Comparison of ENCODE assay signal across 19 cellular contexts in the genomic region with DNA sequence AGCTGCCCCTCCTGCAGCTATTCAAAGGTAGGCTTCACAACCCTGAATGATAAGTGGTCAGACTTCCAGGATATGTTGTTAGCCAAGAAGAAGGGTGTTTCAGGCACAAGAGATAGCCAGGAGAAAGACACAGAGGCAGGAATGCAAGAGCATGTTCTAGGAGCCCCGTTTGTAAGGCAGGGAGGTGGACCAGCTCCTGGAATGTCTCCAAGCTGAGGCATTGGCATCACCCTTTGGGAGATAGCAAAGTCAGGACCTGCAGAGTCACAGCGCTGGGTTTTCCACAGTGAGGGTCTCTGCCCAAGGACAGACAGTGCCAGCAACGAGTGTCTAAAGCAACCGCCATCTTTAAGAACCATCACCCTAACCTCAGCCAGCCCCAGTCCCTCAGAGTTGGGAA.
DNase-seq lines count a peak whose midpoint lies in the region; ATAC-seq and TF ChIP-seq lines count a peak whose summit lies in the region.
"Had no signal": no experiment of that assay in that cellular context is flagged by ENCODE, and none has a peak within 500 bp of the region (broad histone marks: within the 10 kb centered on the region; RNA-seq: fewer than 3 reads in every experiment).

No MANE protein-coding gene starts in this region.

- H3K27ac Mint-ChIP-seq in Caco-2 (ENCODE audit: unreplicated experiment): peak overlapping the region; percentile 65
- H3K27ac Mint-ChIP-seq in endodermal cell: no peak overlapping the region
- H3K27ac Mint-ChIP-seq in osteocyte (ENCODE audit: unreplicated experiment): no peak overlapping the region
- H3K27ac Mint-ChIP-seq in chondrocyte (ENCODE audit: unreplicated experiment): no peak overlapping the region
- H3K27ac Mint-ChIP-seq: CD4-positive, CD25-positive, alpha-beta regulatory T cell had no signal

- H3K9ac ChIP-seq in endodermal cell (ENCODE audit: extremely low read depth, low read length, poor library complexity, severe bottlenecking) (no peak overlapping the region), stomach smooth muscle (ENCODE audit: low read length in 2 of 2) (peak overlapping the region in 1 of 2 donors; percentile 13)

- no peak for DNase-seq in Caco-2
- peak; percentile 35 for DNase-seq in endodermal cell
- DNase-seq in osteocyte (ENCODE audit: extremely low spot score, unreplicated experiment): peak; percentile 62
- no peak for DNase-seq in chondrocyte (ENCODE audit: low spot score)
- DNase-seq in cortex of kidney (lab: John Stamatoyannopoulos, UW): no peak
- DNase-seq in LoVo (ENCODE audit: low spot score): no peak
- DNase-seq: BE2C; CD4-positive, CD25-positive, alpha-beta regulatory T cell; DMS79 treated with DMSO at 0.1 percent for 48 hours; KG1; NCI-H1105; NCI-H2029 treated with DMSO at 0.1 percent for 48 hours; NCI-H226; NCI-H510A treated with DMSO at 0.1 percent for 48 hours; NCI-H748 treated with DMSO at 0.1 percent for 48 hours had no signal

- no peaks in the 10 kb centered on the region for H3K27me3 Mint-ChIP-seq in Caco-2 (ENCODE audit: insufficient read depth, unreplicated experiment)
- no peaks in the 10 kb centered on the region for H3K27me3 Mint-ChIP-seq in endodermal cell (ENCODE audit: insufficient read depth)
- peaks cover 58% of the 10 kb centered on the region for H3K27me3 Mint-ChIP-seq in osteocyte (ENCODE audit: unreplicated experiment)
- H3K27me3 Mint-ChIP-seq in chondrocyte (ENCODE audit: low read depth): peaks cover 6% of the 10 kb centered on the region
- H3K27me3 Mint-ChIP-seq: CD4-positive, CD25-positive, alpha-beta regulatory T cell had no signal

- H3K4me1 ChIP-seq in Caco-2: peaks cover 41% of the 10 kb centered on the region
- peaks cover 12% of the 10 kb centered on the region for H3K4me1 ChIP-seq in endodermal cell (ENCODE audit: control insufficient read depth, insufficient read depth, low read length)
- peaks cover 35% of the 10 kb centered on the region for H3K4me1 ChIP-seq in stomach smooth muscle (ENCODE audit: control insufficient read depth, insufficient read depth, low read length)
- H3K4me1 ChIP-seq: HAP-1 had no signal

- BruUV-seq in Caco-2 (replicated peaks; lab: Mats Ljungman, UMichigan): no TSS peak

- ATAC-seq in HG03571 (IDR thresholded peaks at IDR 0.05; ENCODE audit: unreplicated experiment): no peak
- ATAC-seq: GM12878 had no signal

- H3K36me3 Mint-ChIP-seq in Caco-2 (ENCODE audit: insufficient read depth, unreplicated experiment): peaks cover 6% of the 10 kb centered on the region
- no peaks in the 10 kb centered on the region for H3K36me3 Mint-ChIP-seq in endodermal cell (ENCODE audit: low read depth)
- no peaks in the 10 kb centered on the region for H3K36me3 Mint-ChIP-seq in osteocyte (ENCODE audit: unreplicated experiment)
- H3K36me3 Mint-ChIP-seq in chondrocyte (ENCODE audit: low read depth): no peaks in the 10 kb centered on the region
- H3K36me3 Mint-ChIP-seq: CD4-positive, CD25-positive, alpha-beta regulatory T cell had no signal

- H3K9me3 ChIP-seq in Caco-2 (no peaks in the 10 kb centered on the region; the same call in 1 of the 2 replicates), endodermal cell (ENCODE audit: control insufficient read depth, low read length) (no peaks in the 10 kb centered on the region), stomach smooth muscle (ENCODE audit: control insufficient read depth in 2 of 2, low read length in 2 of 2) (no peaks in the 10 kb centered on the region)
- H3K9me3 ChIP-seq: BE2C, HAP-1 had no signal

- CTCF ChIA-PET in Caco-2 (lab: Charles Lee): no interaction called here

- no peak overlapping the region for H3K4me3 ChIP-seq in Caco-2 (ENCODE audit: low read depth, low read length)
- H3K4me3 ChIP-seq in endodermal cell (ENCODE audit: low read length): no peak overlapping the region
- no peak overlapping the region for H3K4me3 ChIP-seq in stomach smooth muscle (ENCODE audit: low read length in 2 of 2)
- H3K4me3 ChIP-seq: GM12878, HAP-1 had no signal

- TF ChIP-seq CTCF in Caco-2 (IDR thresholded peaks at IDR 0.05; ENCODE audit: insufficient read depth in 1 of 2, low read depth in 1 of 2, low read length in 1 of 2, severe bottlenecking in 1 of 2, unreplicated experiment in 1 of 2) (no peak), endodermal cell (conservative IDR thresholded peaks at IDR 0.05) (no peak), osteocyte (IDR thresholded peaks at IDR 0.05) (no peak), chondrocyte (IDR thresholded peaks at IDR 0.05) (no peak)

- peaks cover 32% of the 10 kb centered on the region for H3K4me1 Mint-ChIP-seq in Caco-2 (ENCODE audit: low read depth, unreplicated experiment)
- H3K4me1 Mint-ChIP-seq in endodermal cell: peaks cover 20% of the 10 kb centered on the region
- H3K4me1 Mint-ChIP-seq in osteocyte (ENCODE audit: unreplicated experiment): peaks cover 2% of the 10 kb centered on the region
- H3K4me1 Mint-ChIP-seq in chondrocyte (ENCODE audit: low read depth): peaks cover 15% of the 10 kb centered on the region

- no peak overlapping the region for H3K27ac ChIP-seq in endodermal cell (ENCODE audit: low read depth, low read length)
- H3K27ac ChIP-seq in stomach smooth muscle (ENCODE audit: low read length): peak overlapping the region; percentile 41

- WGBS in endodermal cell (ENCODE audit: insufficient coverage in 1 of 2, insufficient read length in 1 of 2), 2 experiments: 82 to 87% methylated on average over 4 of the region's 4 CpGs

- H3K9me3 Mint-ChIP-seq in Caco-2 (ENCODE audit: unreplicated experiment): peaks cover 12% of the 10 kb centered on the region
- no peaks in the 10 kb centered on the region for H3K9me3 Mint-ChIP-seq in endodermal cell
- no peaks in the 10 kb centered on the region for H3K9me3 Mint-ChIP-seq in osteocyte (ENCODE audit: unreplicated experiment)
- no peaks in the 10 kb centered on the region for H3K9me3 Mint-ChIP-seq in chondrocyte (ENCODE audit: low read depth)
- H3K9me3 Mint-ChIP-seq: CD4-positive, CD25-positive, alpha-beta regulatory T cell had no signal

- POLR2A ChIA-PET in Caco-2 (lab: Charles Lee): no interaction called here

- intact Hi-C loops in Caco-2 (cut with micrococcal nuclease; ENCODE audit: unreplicated experiment): no loop called here

- H3K27me3 ChIP-seq in Caco-2 (replicated peaks; ENCODE audit: control insufficient read depth, insufficient read depth, low read length): no peaks in the 10 kb centered on the region
- no peaks in the 10 kb centered on the region for H3K27me3 ChIP-seq in endodermal cell (ENCODE audit: control insufficient read depth, insufficient read depth, low read length, poor library complexity, severe bottlenecking)
- no peaks in the 10 kb centered on the region for H3K27me3 ChIP-seq in stomach smooth muscle (ENCODE audit: control insufficient read depth in 1 of 2, insufficient read depth in 2 of 2, low read length in 2 of 2)
- H3K27me3 ChIP-seq: BE2C had no signal

- no peak overlapping the region for H3K4me3 Mint-ChIP-seq in Caco-2 (ENCODE audit: unreplicated experiment)
- H3K4me3 Mint-ChIP-seq in endodermal cell: no peak overlapping the region
- no peak overlapping the region for H3K4me3 Mint-ChIP-seq in osteocyte (ENCODE audit: unreplicated experiment)
- H3K4me3 Mint-ChIP-seq in chondrocyte (ENCODE audit: unreplicated experiment): no peak overlapping the region
- H3K4me3 Mint-ChIP-seq: CD4-positive, CD25-positive, alpha-beta regulatory T cell had no signal

- H3K36me3 ChIP-seq in Caco-2 (ENCODE audit: control insufficient read depth, insufficient read depth, low read length): no peaks in the 10 kb centered on the region
- no peaks in the 10 kb centered on the region for H3K36me3 ChIP-seq in endodermal cell (ENCODE audit: control insufficient read depth, insufficient read depth, low read length)
- no peaks in the 10 kb centered on the region for H3K36me3 ChIP-seq in stomach smooth muscle (ENCODE audit: control insufficient read depth in 2 of 2, insufficient read depth in 2 of 2, low read length in 2 of 2)
- H3K36me3 ChIP-seq: BE2C, HAP-1 had no signal

Comparison
In these comparisons a context has a peak if more than half of its experiments do, and no peak if none do; other contexts are left out.
1. DNase-seq: peak in endodermal cell (single experiment) and osteocyte (single experiment); none in Caco-2 (0 of 2), chondrocyte (single experiment), cortex of kidney (single experiment) and LoVo (single experiment).